Comparison of ENCODE assay signal across 25 cellular contexts in the genomic region with DNA sequence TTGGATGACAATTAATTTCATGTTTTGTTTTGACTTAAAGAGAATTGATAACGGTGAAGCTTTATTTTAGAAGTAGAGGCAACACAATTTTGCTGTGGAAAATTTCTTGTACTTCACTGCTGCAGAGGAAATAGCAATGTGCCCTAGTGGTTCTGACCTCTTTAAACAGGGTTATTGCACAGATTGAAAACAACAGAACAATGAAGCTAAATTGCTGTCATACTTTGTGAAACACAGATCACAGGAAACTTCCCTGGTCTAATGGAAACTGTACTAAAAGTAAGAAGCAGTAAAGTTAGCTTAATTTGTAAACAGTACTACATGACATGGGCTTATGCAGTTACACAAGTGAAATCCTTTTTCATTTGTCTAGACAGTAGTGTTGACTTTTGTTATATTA. TPM values are rescaled to one million over a fixed set of nuclear protein-coding genes. Genes with fewer than 3 reads are reported as not detected.
DNase-seq lines count a peak whose midpoint lies in the region; ATAC-seq and TF ChIP-seq lines count a peak whose summit lies in the region.
"Had no signal": no experiment of that assay in that cellular context is flagged by ENCODE, and none has a peak within 500 bp of the region (broad histone marks: within the 10 kb centered on the region; RNA-seq: fewer than 3 reads in every experiment).

No MANE protein-coding gene starts in this region.

- H3K4me3 Mint-ChIP-seq in neural progenitor cell, result no peak overlapping the region
- H3K4me3 Mint-ChIP-seq in T-helper 2 cell treated with Interferon-gamma antibody and Interleukin-4, amounts not matched to agents 5 μg/mL and 100 μg/mL, for 36 hours, result no peak overlapping the region
- H3K4me3 Mint-ChIP-seq: CD8-positive, alpha-beta memory T cell had no signal

- peaks cover 3% of the 10 kb centered on the region for H3K27me3 Mint-ChIP-seq in neural progenitor cell (ENCODE audit: insufficient read depth, low read depth)
- H3K27me3 Mint-ChIP-seq in T-helper 2 cell treated with Interferon-gamma antibody and Interleukin-4, amounts not matched to agents 5 μg/mL and 100 μg/mL, for 36 hours (ENCODE audit: low read depth), result no peaks in the 10 kb centered on the region
- H3K27me3 Mint-ChIP-seq: CD8-positive, alpha-beta memory T cell had no signal

- H3K27me3 ChIP-seq in neural progenitor cell (no peaks in the 10 kb centered on the region), psoas muscle (ENCODE audit: insufficient read depth in 3 of 3, low read length in 2 of 3) (no peaks in the 10 kb centered on the region), right atrium auricular region (no peaks in the 10 kb centered on the region)
- H3K27me3 ChIP-seq: Peyer's patch had no signal

- intact Hi-C loops in psoas muscle (cut with DNase I), result no loop called here

- no peaks in the 10 kb centered on the region for H3K36me3 ChIP-seq in neural progenitor cell
- H3K36me3 ChIP-seq in psoas muscle (ENCODE audit: insufficient read depth in 1 of 2, low read depth in 1 of 2), result no peaks in the 10 kb centered on the region
- no peaks in the 10 kb centered on the region for H3K36me3 ChIP-seq in right atrium auricular region
- H3K36me3 ChIP-seq: Peyer's patch had no signal

- no peaks in the 10 kb centered on the region for H3K4me1 ChIP-seq in neural progenitor cell
- no peaks in the 10 kb centered on the region for H3K4me1 ChIP-seq in psoas muscle
- H3K4me1 ChIP-seq in right atrium auricular region, result no peaks in the 10 kb centered on the region
- H3K4me1 ChIP-seq: Peyer's patch had no signal

- 62 to 77% (median 65%) methylated on average over 1 of the region's 1 CpG for WGBS in psoas muscle, 3 donors

- H3K9me3 ChIP-seq in neural progenitor cell (ENCODE audit: low read depth), result no peaks in the 10 kb centered on the region
- H3K9me3 ChIP-seq in psoas muscle, result no peaks in the 10 kb centered on the region
- H3K9me3 ChIP-seq in right atrium auricular region, result no peaks in the 10 kb centered on the region
- H3K9me3 ChIP-seq: Peyer's patch had no signal

- H3K4me3 ChIP-seq in fibroblast of pulmonary artery (replicated peaks; ENCODE audit: low read depth, low read length) (no peak overlapping the region), neural progenitor cell (no peak overlapping the region), psoas muscle (no peak overlapping the region), right atrium auricular region (no peak overlapping the region)
- H3K4me3 ChIP-seq: K562, Peyer's patch had no signal

- no peaks in the 10 kb centered on the region for H3K9me3 Mint-ChIP-seq in neural progenitor cell
- peaks cover 5% of the 10 kb centered on the region for H3K9me3 Mint-ChIP-seq in T-helper 2 cell treated with Interferon-gamma antibody and Interleukin-4, amounts not matched to agents 5 μg/mL and 100 μg/mL, for 36 hours
- H3K9me3 Mint-ChIP-seq: CD8-positive, alpha-beta memory T cell had no signal

- TF ChIP-seq CTCF in fibroblast of pulmonary artery (IDR thresholded peaks at IDR 0.05; ENCODE audit: low read length, missing control alignments) (no peak), neural progenitor cell (IDR thresholded peaks at IDR 0.05) (no peak), psoas muscle (IDR thresholded peaks at IDR 0.05) (no peak), right atrium auricular region (IDR thresholded peaks at IDR 0.05) (no peak)

- no peaks in the 10 kb centered on the region for H4K20me1 ChIP-seq in neural progenitor cell (ENCODE audit: low read depth)

- no peak overlapping the region for H3K27ac ChIP-seq in neural progenitor cell
- H3K27ac ChIP-seq in psoas muscle, result no peak overlapping the region
- H3K27ac ChIP-seq in right atrium auricular region, result no peak overlapping the region
- H3K27ac ChIP-seq: C4-2B, Peyer's patch had no signal

- ATAC-seq in GM18861 (IDR thresholded peaks at IDR 0.05; ENCODE audit: unreplicated experiment) (no peak), psoas muscle (no peak)
- ATAC-seq: K562 had no signal

- no peaks in the 10 kb centered on the region for H3K36me3 Mint-ChIP-seq in neural progenitor cell
- H3K36me3 Mint-ChIP-seq in T-helper 2 cell treated with Interferon-gamma antibody and Interleukin-4, amounts not matched to agents 5 μg/mL and 100 μg/mL, for 36 hours (ENCODE audit: low read depth), result peaks cover 10% of the 10 kb centered on the region
- H3K36me3 Mint-ChIP-seq: CD8-positive, alpha-beta memory T cell had no signal

- DNase-seq in GM03348 (ENCODE audit: low spot score) (peak; percentile 12), astrocyte of the hippocampus (ENCODE audit: low read depth, low spot score) (peak; percentile 3), fibroblast of pulmonary artery (ENCODE audit: low read depth) (peak; percentile 51), neural progenitor cell (ENCODE audit: low spot score) (no peak), psoas muscle (no peak), right atrium auricular region (ENCODE audit: low spot score) (no peak)
- no peak for DNase-seq in T-helper 2 cell treated with Interferon-gamma antibody and Interleukin-4, amounts not matched to agents 5 μg/mL and 100 μg/mL, for 36 hours (ENCODE audit: low spot score)
- DNase-seq: AML-193; Calu3; CD8-positive, alpha-beta memory T cell; DMS153; MM.1S; NCI-H1048; NCI-H1417 treated with DMSO at 0.1 percent for 48 hours; NCI-H187; NCI-H446; NCI-H526; Peyer's patch had no signal

- no peak overlapping the region for H2AFZ ChIP-seq in neural progenitor cell (replicated peaks)

- no peaks in the 10 kb centered on the region for H3K79me2 ChIP-seq in neural progenitor cell (ENCODE audit: low read depth)

- peaks cover 3% of the 10 kb centered on the region for H3K4me1 Mint-ChIP-seq in neural progenitor cell
- peaks cover 2% of the 10 kb centered on the region for H3K4me1 Mint-ChIP-seq in T-helper 2 cell treated with Interferon-gamma antibody and Interleukin-4, amounts not matched to agents 5 μg/mL and 100 μg/mL, for 36 hours (ENCODE audit: low read depth)
- H3K4me1 Mint-ChIP-seq: CD8-positive, alpha-beta memory T cell had no signal

- no peak overlapping the region for H3K27ac Mint-ChIP-seq in neural progenitor cell
- H3K27ac Mint-ChIP-seq in T-helper 2 cell treated with Interferon-gamma antibody and Interleukin-4, amounts not matched to agents 5 μg/mL and 100 μg/mL, for 36 hours, result no peak overlapping the region
- H3K27ac Mint-ChIP-seq: CD8-positive, alpha-beta memory T cell had no signal

- H3K4me2 ChIP-seq in neural progenitor cell, result no peak overlapping the region

- H3K9ac ChIP-seq in neural progenitor cell, result peak overlapping the region; percentile 34

- H3F3A ChIP-seq in neural progenitor cell (ENCODE audit: low read depth), result no peaks in the 10 kb centered on the region

RNA-seq across cellular contexts. Expression of a gene that starts 31.3 kb away (rescaled TPM):
- total RNA-seq in neural progenitor cell (ENCODE audit: low replicate concordance), result 0.82 TPM in 1 of 2 replicates, not detected in the other
- under 1 TPM in 1 of 4 donors, not detected in 3; 0.21 TPM for total RNA-seq in psoas muscle
- polyA plus RNA-seq in psoas muscle, result not detected
- not detected for total RNA-seq in right atrium auricular region
- total RNA-seq: A172; Calu3; CD8-positive, alpha-beta memory T cell; K562; OCI-LY7 had no signal
- polyA plus RNA-seq: CD8-positive, alpha-beta memory T cell had no signal

RNA-seq across cellular contexts. Expression of a gene that starts 32.8 kb away (rescaled TPM):
- total RNA-seq in neural progenitor cell (ENCODE audit: low replicate concordance) (0.09 and 0.50 TPM in 2 replicates), psoas muscle (under 1 TPM in 3 of 4 donors, not detected in 1; 0.11 to 0.34 (median 0.15) TPM), right atrium auricular region (under 1 TPM in 1 of 2 donors, not detected in 1; 0.16 TPM)
- under 1 TPM; 0.04 to 0.17 (median 0.10) TPM for polyA plus RNA-seq in psoas muscle
- total RNA-seq: A172, Calu3, LHCN-M2 had no signal

RNA-seq across cellular contexts. Expression of a gene that starts 40.9 kb away (rescaled TPM):
- total RNA-seq in neural progenitor cell (ENCODE audit: low replicate concordance) (not detected in 2 replicates), psoas muscle (not detected), right atrium auricular region (not detected)
- polyA plus RNA-seq in psoas muscle, result not detected
- total RNA-seq: A172; Calu3; CD8-positive, alpha-beta memory T cell; K562; LHCN-M2; OCI-LY7; Peyer's patch had no signal
- polyA plus RNA-seq: AG04450; CD8-positive, alpha-beta memory T cell; K562 had no signal

RNA-seq across cellular contexts. Expression of a gene that starts 41.8 kb away (rescaled TPM):
- total RNA-seq in neural progenitor cell (ENCODE audit: low replicate concordance) (28.2 and 37.3 TPM in 2 replicates), psoas muscle (10 to 100 TPM in 1 of 4 donors, 1 to 10 TPM in 3; 7.9 to 11.2 (median 9.1) TPM), right atrium auricular region (10 to 100 TPM; 10.5 to 11.7 TPM)
- 1 to 10 TPM; 4.2 to 8.0 (median 4.3) TPM for polyA plus RNA-seq in psoas muscle

Comparison
In these comparisons a context has a peak if more than half of its experiments do, and no peak if none do; other contexts are left out.
1. DNase-seq: peak in GM03348 (single experiment), astrocyte of the hippocampus (single experiment) and fibroblast of pulmonary artery (single experiment); none in neural progenitor cell (single experiment), T-helper 2 cell treated with Interferon-gamma antibody and Interleukin-4, amounts not matched to agents 5 μg/mL and 100 μg/mL, for 36 hours (single experiment), psoas muscle (0 of 2) and right atrium auricular region (single experiment).